ENCODE assay signal across 8 cellular contexts in the genomic region with DNA sequence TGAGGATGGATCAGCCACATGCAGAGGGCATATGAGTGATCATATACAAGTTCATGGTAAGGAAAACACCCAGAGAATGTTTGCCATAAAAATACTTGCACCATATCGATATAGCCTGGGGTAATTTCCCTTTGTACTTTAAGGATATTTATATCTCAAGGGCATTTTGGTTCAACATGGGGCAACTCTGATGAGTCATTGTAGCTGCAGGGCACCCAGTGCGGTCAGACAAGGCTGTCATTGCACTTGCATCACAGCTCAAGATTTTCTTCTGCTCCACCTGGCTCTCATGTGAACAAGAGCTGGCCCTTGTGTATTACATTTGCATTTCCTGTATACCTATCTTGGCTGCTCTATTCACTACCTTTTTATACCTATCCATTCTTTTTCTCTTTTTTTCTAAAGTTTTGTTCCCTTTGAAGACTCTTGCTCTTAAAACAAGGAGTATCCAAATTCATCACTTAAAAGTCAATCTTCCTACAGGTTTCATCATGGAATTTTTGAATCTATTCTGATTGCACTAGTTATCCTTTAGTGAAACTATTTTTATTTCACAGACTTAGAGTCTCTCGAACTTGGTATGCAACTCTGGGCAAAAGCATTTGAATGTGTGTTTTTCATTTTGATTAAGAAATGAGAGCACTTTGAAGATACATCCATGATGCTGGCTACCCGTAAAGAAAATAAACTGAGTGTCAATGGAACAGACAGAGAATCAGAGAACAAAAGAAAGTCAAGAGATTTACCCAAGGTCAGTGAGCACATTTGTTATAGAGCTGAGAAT.
DNase-seq lines count a peak whose midpoint lies in the region; ATAC-seq and TF ChIP-seq lines count a peak whose summit lies in the region.

No MANE protein-coding gene starts in this region.

- H3K9ac ChIP-seq in HCT116 (ENCODE audit: low read length), result no peak overlapping the region

- no peaks in the 10 kb centered on the region for H3K36me3 ChIP-seq in HCT116 (ENCODE audit: control insufficient read depth in 1 of 2, insufficient read depth in 2 of 2, low read length in 2 of 2)
- H3K36me3 ChIP-seq in tibial artery, result no peaks in the 10 kb centered on the region

- RAD21 ChIA-PET in HCT116 (lab: Charles Lee; ENCODE audit: low non-redundant PET in 1 of 2, low total read pairs in 2 of 2, uncharacterized antibody in 2 of 2, unreplicated experiment in 2 of 2), result no interaction called here

- no TSS peak for BruUV-seq in Calu3 (replicated peaks; lab: Mats Ljungman, UMichigan)
- BruUV-seq in HCT116 (replicated peaks; lab: Mats Ljungman, UMichigan), result no TSS peak

- H3K4me1 Mint-ChIP-seq in Calu3 (ENCODE audit: low read depth, unreplicated experiment), result peaks cover 19% of the 10 kb centered on the region

- POLR2A ChIA-PET in HCT116 (lab: Charles Lee), result interaction anchor here (1.0 to 1.4 kb wide), 2 partner anchors 11 to 48 kb away, joined by 3 to 4 read pairs; no protein-coding TSS in a partner anchor

- H3K27me3 ChIP-seq in HCT116 (ENCODE audit: insufficient read depth, low read length), result no peaks in the 10 kb centered on the region
- no peaks in the 10 kb centered on the region for H3K27me3 ChIP-seq in tibial artery

- H3K36me3 Mint-ChIP-seq in Calu3 (ENCODE audit: insufficient read depth, unreplicated experiment), result no peaks in the 10 kb centered on the region

- no peaks in the 10 kb centered on the region for H3K9me3 Mint-ChIP-seq in Calu3 (ENCODE audit: low read depth, unreplicated experiment)

- H3K4me2 ChIP-seq in HCT116 (ENCODE audit: low read length), result peak overlapping the region; percentile 55

- ATAC-seq in HCT116, result peak; percentile 89

- no peaks in the 10 kb centered on the region for H3K9me2 ChIP-seq in HCT116 (ENCODE audit: insufficient read depth)

- intact Hi-C loops in Calu3 (cut with micrococcal nuclease; ENCODE audit: unreplicated experiment), result no loop called here
- intact Hi-C loops in HCT116 (cut with micrococcal nuclease), result no loop called here
- intact Hi-C loops in tibial artery (cut with DNase I; ENCODE audit: low total_unique reads), result no loop called here

- no peak overlapping the region for H2AFZ ChIP-seq in HCT116 (ENCODE audit: low read depth, low read length, poor library complexity, severe bottlenecking)

- no peaks in the 10 kb centered on the region for H3K79me2 ChIP-seq in HCT116 (ENCODE audit: insufficient read depth, low read length)

- H3K4me3 Mint-ChIP-seq in Calu3 (ENCODE audit: low read depth, unreplicated experiment), result no peak overlapping the region

- TF ChIP-seq POLR2A in HCT116 (IDR thresholded peaks at IDR 0.05; ENCODE audit: borderline replicate concordance, extremely low read depth, insufficient read depth, insufficient read length), result no peak

- H3K9me3 ChIP-seq in HCT116 (ENCODE audit: control insufficient read depth in 1 of 2, insufficient read depth in 1 of 2, low read depth in 1 of 2, low read length in 2 of 2) (no peaks in the 10 kb centered on the region), tibial artery (no peaks in the 10 kb centered on the region)

- CTCF ChIA-PET in Calu3 (lab: Charles Lee) (no interaction called here), HCT116 (lab: Charles Lee) (interaction anchor here (0.9 to 1.0 kb wide), 2 partner anchors 9 to 555 kb away, joined by 3 read pairs; no protein-coding TSS in a partner anchor)

- H3K4me1 ChIP-seq in HCT116 (ENCODE audit: control insufficient read depth in 1 of 2, insufficient read depth in 2 of 2, low read length in 2 of 2) (peaks cover 13 to 24% of the 10 kb centered on the region in 2 experiments), tibial artery (no peaks in the 10 kb centered on the region)

- H3K4me3 ChIP-seq in HCT116 (replicated peaks in 1 of 2; ENCODE audit: low read depth in 1 of 2, low read length in 2 of 2) (peak overlapping the region in 1 of 2 experiments; percentile 5; a peak in 1 of 4 replicates), tibial artery (no peak overlapping the region)

- no peaks in the 10 kb centered on the region for H3K27me3 Mint-ChIP-seq in Calu3 (ENCODE audit: unreplicated experiment)

- no peak for TF ChIP-seq RAD21 in HCT116 (IDR thresholded peaks at IDR 0.05; ENCODE audit: low read depth)

- H3K27ac Mint-ChIP-seq in Calu3 (ENCODE audit: unreplicated experiment), result peak overlapping the region; percentile 43

- DNase-seq in Calu3 (peak; percentile 63), HCT116 (ENCODE audit: low read depth, low spot score) (peak; percentile 82), NOMO-1 treated with dmso at 0.1 percent for 144 hours (lab: John Stamatoyannopoulos, UW; ENCODE audit: unreplicated experiment) (peak; percentile 83), foreskin melanocyte (peak; percentile 36), T-helper 9 cell (no peak), NCI-H524 (lab: John Stamatoyannopoulos, UW) (no peak), tibial artery (no peak), COR-L47 (lab: John Stamatoyannopoulos, UW) (no peak)

- no peak for TF ChIP-seq CTCF in Calu3 (IDR thresholded peaks at IDR 0.05; ENCODE audit: unreplicated experiment)
- TF ChIP-seq CTCF in HCT116 (IDR thresholded peaks at IDR 0.05 in 2 of 3, conservative IDR thresholded peaks at IDR 0.05 in 1 of 3; ENCODE audit: borderline replicate concordance in 1 of 3, insufficient read depth in 1 of 3, low read depth in 2 of 3, low read length in 2 of 3), result no peak
- no peak for TF ChIP-seq CTCF in tibial artery (IDR thresholded peaks at IDR 0.05)

- H4K20me1 ChIP-seq in HCT116 (ENCODE audit: insufficient read depth), result no peaks in the 10 kb centered on the region

- H3K27ac ChIP-seq in HCT116 (ENCODE audit: low read depth, low read length) (no peak overlapping the region; the same call in 1 of the 2 replicates), tibial artery (no peak overlapping the region)

TF ChIP-seq in HCT116, 20 proteins besides CTCF, POLR2A, EP300 and RAD21 (continues in another document):
- peak; percentile 86 for TF ChIP-seq CBX3 (IDR thresholded peaks at IDR 0.05; ENCODE audit: low read depth)
- TF ChIP-seq, protein P1, sequence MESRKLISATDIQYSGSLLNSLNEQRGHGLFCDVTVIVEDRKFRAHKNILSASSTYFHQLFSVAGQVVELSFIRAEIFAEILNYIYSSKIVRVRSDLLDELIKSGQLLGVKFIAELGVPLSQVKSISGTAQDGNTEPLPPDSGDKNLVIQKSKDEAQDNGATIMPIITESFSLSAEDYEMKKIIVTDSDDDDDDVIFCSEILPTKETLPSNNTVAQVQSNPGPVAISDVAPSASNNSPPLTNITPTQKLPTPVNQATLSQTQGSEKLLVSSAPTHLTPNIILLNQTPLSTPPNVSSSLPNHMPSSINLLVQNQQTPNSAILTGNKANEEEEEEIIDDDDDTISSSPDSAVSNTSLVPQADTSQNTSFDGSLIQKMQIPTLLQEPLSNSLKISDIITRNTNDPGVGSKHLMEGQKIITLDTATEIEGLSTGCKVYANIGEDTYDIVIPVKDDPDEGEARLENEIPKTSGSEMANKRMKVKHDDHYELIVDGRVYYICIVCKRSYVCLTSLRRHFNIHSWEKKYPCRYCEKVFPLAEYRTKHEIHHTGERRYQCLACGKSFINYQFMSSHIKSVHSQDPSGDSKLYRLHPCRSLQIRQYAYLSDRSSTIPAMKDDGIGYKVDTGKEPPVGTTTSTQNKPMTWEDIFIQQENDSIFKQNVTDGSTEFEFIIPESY (IDR thresholded peaks at IDR 0.05; ENCODE audit: extremely low read depth, insufficient replicate concordance, low read length), result no peak
- peak; percentile 98 for TF ChIP-seq CEBPB (IDR thresholded peaks at IDR 0.05; ENCODE audit: low read depth)
- TF ChIP-seq, protein P2, sequence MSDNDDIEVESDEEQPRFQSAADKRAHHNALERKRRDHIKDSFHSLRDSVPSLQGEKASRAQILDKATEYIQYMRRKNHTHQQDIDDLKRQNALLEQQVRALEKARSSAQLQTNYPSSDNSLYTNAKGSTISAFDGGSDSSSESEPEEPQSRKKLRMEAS (IDR thresholded peaks at IDR 0.05), result peak; percentile 78
- TF ChIP-seq JUND (IDR thresholded peaks at IDR 0.05), result peak; percentile 94
- TF ChIP-seq POLR2AphosphoS5 (IDR thresholded peaks at IDR 0.05; ENCODE audit: low read depth, low read length), result peak; percentile 45; the same call in 1 of the 2 replicates
- TF ChIP-seq EGR1 (IDR thresholded peaks at IDR 0.05; ENCODE audit: low read depth), result no peak
- peak; percentile 85 for TF ChIP-seq SP1 (IDR thresholded peaks at IDR 0.05; ENCODE audit: low read depth)
- TF ChIP-seq, protein P3, sequence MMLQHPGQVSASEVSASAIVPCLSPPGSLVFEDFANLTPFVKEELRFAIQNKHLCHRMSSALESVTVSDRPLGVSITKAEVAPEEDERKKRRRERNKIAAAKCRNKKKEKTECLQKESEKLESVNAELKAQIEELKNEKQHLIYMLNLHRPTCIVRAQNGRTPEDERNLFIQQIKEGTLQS (IDR thresholded peaks at IDR 0.05), result peak; percentile 89
- peak; percentile 90 for TF ChIP-seq TCF7L2 (IDR thresholded peaks at IDR 0.05; ENCODE audit: borderline replicate concordance, extremely low read depth, insufficient read depth, insufficient read length)
- peak; percentile 43; the same call in 1 of the 2 replicates for TF ChIP-seq SRF (IDR thresholded peaks at IDR 0.05; ENCODE audit: low read depth)
- TF ChIP-seq FOSL1 (IDR thresholded peaks at IDR 0.05; ENCODE audit: low read depth), result peak; percentile 96
- no peak for TF ChIP-seq YY1 (IDR thresholded peaks at IDR 0.05; ENCODE audit: extremely low read depth, insufficient replicate concordance, low read depth, low read length)

Comparison
In these comparisons a context has a peak if more than half of its experiments do, and no peak if none do; other contexts are left out.
1. DNase-seq: peak in Calu3 (single experiment), HCT116 (single experiment), NOMO-1 treated with dmso at 0.1 percent for 144 hours (single experiment) and foreskin melanocyte (single experiment); none in T-helper 9 cell (single experiment), NCI-H524 (0 of 2), tibial artery (0 of 2) and COR-L47 (single experiment).